ENCODE assay signal across 8 cellular contexts in the genomic region with DNA sequence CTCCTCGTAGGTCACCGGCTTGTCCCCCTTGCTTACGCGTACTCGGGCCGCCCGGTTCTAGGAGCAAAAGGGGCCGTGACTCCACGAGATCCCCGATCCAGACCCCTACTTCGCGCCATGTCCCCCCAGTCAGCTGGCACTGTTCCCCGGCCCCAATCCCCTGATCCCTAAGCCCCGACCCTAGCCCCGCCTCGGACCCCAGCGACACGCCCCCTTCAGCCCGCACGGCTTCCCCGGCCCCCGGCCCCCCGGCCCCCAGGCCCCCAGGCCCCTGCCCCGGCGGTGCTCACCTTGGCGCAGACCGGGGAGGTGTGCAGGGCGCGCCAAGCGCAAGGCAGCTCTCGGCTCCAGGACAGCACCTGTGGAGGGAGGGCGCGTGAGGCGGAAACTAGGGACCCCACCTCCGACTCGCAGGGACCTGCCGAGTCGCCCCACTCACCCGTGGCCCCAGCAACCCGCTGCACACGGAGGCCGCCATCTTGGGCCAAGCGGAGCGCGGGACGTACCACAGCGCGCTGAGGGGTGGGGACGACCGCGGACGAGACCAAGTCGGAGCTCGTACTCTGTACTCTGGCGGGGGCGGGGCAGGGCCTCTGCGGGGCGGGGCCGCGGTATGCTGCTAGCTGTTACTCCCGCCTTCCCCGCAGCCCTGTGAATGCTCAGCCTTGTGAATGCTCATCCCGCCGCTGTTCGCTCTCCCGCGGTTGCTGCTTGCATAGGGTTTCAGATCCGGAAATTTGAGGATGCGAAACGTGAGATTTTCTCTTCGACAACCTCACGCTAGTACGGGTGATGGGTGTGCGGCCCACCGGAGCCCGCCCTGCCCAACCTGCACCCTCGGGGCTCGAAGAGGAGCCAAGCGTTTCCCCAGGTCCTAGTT. TPM values are rescaled to one million over a fixed set of nuclear protein-coding genes. Genes with fewer than 3 reads are reported as not detected.
DNase-seq lines count a peak whose midpoint lies in the region; ATAC-seq and TF ChIP-seq lines count a peak whose summit lies in the region.

Gene MRPS24, minus strand, starts transcription at position 500 of the 880 bp plus-strand sequence. Its CDS starts 22 bp downstream, at position 478.

- H3K27me3 ChIP-seq in ovary (no peaks in the 10 kb centered on the region), thymus (ENCODE audit: control insufficient read depth, insufficient read depth) (no peaks in the 10 kb centered on the region)

- peak; percentile 89 for ATAC-seq in HG02763 (IDR thresholded peaks at IDR 0.05; ENCODE audit: unreplicated experiment)
- peak; percentile 98 for ATAC-seq in Right ventricle myocardium inferior

- H3K27ac ChIP-seq in ovary (peak within 1 kb of the TSS; percentile 73 to 85), thymus (ENCODE audit: low read depth) (peak within 1 kb of the TSS; percentile 74)

- H3K4me1 ChIP-seq in ovary (ENCODE audit: insufficient read depth) (peaks cover 1% of the 10 kb centered on the region), thymus (ENCODE audit: control insufficient read depth, insufficient read depth, low read length) (peaks cover 4% of the 10 kb centered on the region)

- 0 to 1% (median 1%) methylated on average over 49 to 79 of the region's 79 CpGs for WGBS in ovary, 3 donors
- WGBS in thymus, result under 1% methylated on average over 79 of the region's 79 CpGs

- H3K9me3 ChIP-seq in ovary (no peaks in the 10 kb centered on the region), thymus (ENCODE audit: control insufficient read depth) (no peaks in the 10 kb centered on the region)

- peak; percentile 79 for DNase-seq in NCI-H1417 treated with DMSO at 0.1 percent for 48 hours (lab: John Stamatoyannopoulos, UW)
- peak; percentile 68 to 95 for DNase-seq in SW 1271 (lab: John Stamatoyannopoulos, UW)
- DNase-seq in activated naive CD8-positive, alpha-beta T cell treated with anti-CD3 and anti-CD28 coated beads, Interleukin-2, amount 50 U/mL, for 16 hours (ENCODE audit: low read depth, low spot score), result peak; percentile 93
- peak; percentile 98 for DNase-seq in Right ventricle myocardium inferior (ENCODE audit: missing footprints)
- peak; percentile 93 to 97 (median 95) for DNase-seq in ovary

- H3K36me3 ChIP-seq in ovary (no peaks in the 10 kb centered on the region), thymus (ENCODE audit: control insufficient read depth, insufficient read depth) (peaks cover 9% of the 10 kb centered on the region)

- TF ChIP-seq EP300 in ovary (IDR thresholded peaks at IDR 0.05), result no peak

- TF ChIP-seq POLR2A in ovary (IDR thresholded peaks at IDR 0.05), result peak; percentile 60

- TF ChIP-seq CTCF in GM12875 (IDR thresholded peaks at IDR 0.05; ENCODE audit: borderline replicate concordance, insufficient read depth, low read depth, low read length) (no peak), ovary (IDR thresholded peaks at IDR 0.05) (no peak)

- H3K4me3 ChIP-seq in GM12875 (ENCODE audit: low read depth, low read length) (peak within 1 kb of the TSS; percentile 74), ovary (peak within 1 kb of the TSS; percentile 97), thymus (ENCODE audit: low read length) (peak within 1 kb of the TSS; percentile 91)

- intact Hi-C loops in Right ventricle myocardium inferior (cut with DNase I), result no loop called here
- intact Hi-C loops in ovary (cut with DNase I), result no loop called here

RNA-seq across cellular contexts. Expression of gene MRPS24, which starts in this region (rescaled TPM):
- total RNA-seq in Right ventricle myocardium inferior, result 193 TPM
- total RNA-seq in ovary, result 100 to 1,000 TPM in 1 of 7 donors, 10 to 100 TPM in 6; 73.0 to 111 (median 90.9) TPM
- 100 to 1,000 TPM; 104 to 124 TPM for polyA plus RNA-seq in ovary
- polyA plus RNA-seq in thymus, result 80.5 TPM

Comparison
In these comparisons a context has a peak if more than half of its experiments do, and no peak if none do; other contexts are left out.
1. Peak in every context shown above with its lines: DNase-seq, ATAC-seq, H3K4me3 ChIP-seq and H3K27ac ChIP-seq.